Comparison of ENCODE assay signal across 23 cellular contexts in the genomic region with DNA sequence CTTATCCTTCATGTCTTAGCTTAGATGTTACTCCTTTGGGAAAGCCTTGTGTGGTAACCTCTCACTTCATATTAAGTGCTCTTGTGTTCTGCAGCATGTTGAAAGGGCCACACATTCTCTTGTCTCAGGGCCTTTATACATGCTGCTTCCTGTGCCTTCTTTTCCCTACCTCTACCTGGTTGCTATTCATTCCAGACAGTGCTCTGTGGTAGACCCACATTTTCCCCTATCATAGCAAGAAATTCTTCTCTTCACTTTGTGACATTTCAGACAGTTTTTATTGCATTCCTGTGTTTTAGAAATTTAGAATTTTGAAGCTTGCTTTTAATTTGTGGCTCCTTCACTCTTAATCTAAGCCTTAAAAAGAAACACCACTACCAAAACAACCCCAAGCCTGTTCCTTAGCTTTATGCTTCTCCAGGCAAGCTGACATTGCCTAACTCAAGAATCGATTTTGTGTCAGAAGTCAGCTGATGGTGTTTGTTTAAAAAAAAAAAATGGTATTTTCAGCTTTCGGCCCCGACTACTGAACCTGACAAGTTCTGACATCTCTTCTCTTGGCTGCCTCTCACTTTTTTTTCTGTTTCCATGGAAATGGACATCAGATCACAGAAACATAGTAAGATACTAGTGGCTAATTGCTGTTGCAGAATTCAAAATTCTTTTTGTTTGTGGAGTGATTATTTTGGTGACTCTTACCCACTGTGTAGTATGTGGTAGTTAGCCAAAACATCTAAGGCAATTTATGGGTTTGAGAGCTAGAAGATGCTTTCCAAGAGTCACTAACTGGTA.
DNase-seq lines count a peak whose midpoint lies in the region; ATAC-seq and TF ChIP-seq lines count a peak whose summit lies in the region.
"Had no signal": no experiment of that assay in that cellular context is flagged by ENCODE, and none has a peak within 500 bp of the region (broad histone marks: within the 10 kb centered on the region; RNA-seq: fewer than 3 reads in every experiment).

No MANE protein-coding gene starts in this region.

- H3K27me3 Mint-ChIP-seq in nephron progenitor cell (ENCODE audit: low read depth, poor library complexity) = peaks cover 4% of the 10 kb centered on the region
- H3K27me3 Mint-ChIP-seq: activated CD4-positive, alpha-beta T cell treated with anti-CD3 and anti-CD28 coated beads, Interleukin-2, amount 10 ng/mL, durations not matched to agents 7 days and 5 days; naive B cell had no signal

- no peaks in the 10 kb centered on the region for H3K4me1 Mint-ChIP-seq in nephron progenitor cell
- H3K4me1 Mint-ChIP-seq: activated CD4-positive, alpha-beta T cell treated with anti-CD3 and anti-CD28 coated beads, Interleukin-2, amount 10 ng/mL, durations not matched to agents 7 days and 5 days; immature natural killer cell had no signal

- H3K36me3 Mint-ChIP-seq in nephron progenitor cell (ENCODE audit: low read depth) = peaks cover 22% of the 10 kb centered on the region

- H3K4me3 ChIP-seq in fibroblast of mammary gland (ENCODE audit: control insufficient read depth, low read depth, low read length) = no peak overlapping the region
- H3K4me3 ChIP-seq: BLaER1 treated with 17β-estradiol and CSF1 and Interleukin-3, amounts not matched to agents 10 nM and 100 nM; HAP-1; smooth muscle cell; stomach; upper lobe of right lung had no signal

- DNase-seq in GM04503 (ENCODE audit: low read depth) (peak; percentile 21), NCI-H446 (lab: John Stamatoyannopoulos, UW) (peak; percentile 60 to 69), fibroblast of mammary gland (ENCODE audit: low read depth) (peak; percentile 6), nephron progenitor cell (no peak), OCI-M1 (lab: John Stamatoyannopoulos, UW) (no peak), AG08396 (ENCODE audit: low spot score) (no peak)
- DNase-seq: activated CD4-positive, alpha-beta T cell treated with anti-CD3 and anti-CD28 coated beads, Interleukin-2, amount 10 ng/mL, durations not matched to agents 7 days and 5 days; activated effector memory CD4-positive, alpha-beta T cell treated with Interleukin-2 at 50 U/mL for 16 hours; DMS 273 treated with DMSO at 0.1 percent for 48 hours; GF-D8; immature natural killer cell; naive B cell; NCI-H187; NCI-H524; SHP77; stimulated activated CD4-positive, alpha-beta T cell treated with anti-CD3 and anti-CD28 coated beads, Interleukin-4, amount 100 ng/mL, for 1 hour; stomach; upper lobe of right lung had no signal

- no peak for ATAC-seq in HG03354 (IDR thresholded peaks at IDR 0.05; ENCODE audit: poor library complexity, severe bottlenecking, unreplicated experiment)
- no peak for ATAC-seq in GM21825 (IDR thresholded peaks at IDR 0.05; ENCODE audit: unreplicated experiment)
- ATAC-seq: upper lobe of right lung had no signal

- no peak overlapping the region for H3K4me3 Mint-ChIP-seq in nephron progenitor cell
- H3K4me3 Mint-ChIP-seq: activated CD4-positive, alpha-beta T cell treated with anti-CD3 and anti-CD28 coated beads, Interleukin-2, amount 10 ng/mL, durations not matched to agents 7 days and 5 days; immature natural killer cell; naive B cell had no signal

- TF ChIP-seq CTCF in fibroblast of mammary gland (conservative IDR thresholded peaks at IDR 0.05; ENCODE audit: control insufficient read depth, insufficient read depth, low read depth, low read length) = no peak
- TF ChIP-seq CTCF in nephron progenitor cell (IDR thresholded peaks at IDR 0.05) = no peak

- peaks cover 9% of the 10 kb centered on the region for H3K9me3 Mint-ChIP-seq in nephron progenitor cell

- peak overlapping the region; percentile 62 for H3K27ac Mint-ChIP-seq in nephron progenitor cell
- H3K27ac Mint-ChIP-seq: activated CD4-positive, alpha-beta T cell treated with anti-CD3 and anti-CD28 coated beads, Interleukin-2, amount 10 ng/mL, durations not matched to agents 7 days and 5 days; immature natural killer cell had no signal

Comparison
In these comparisons a context has a peak if more than half of its experiments do, and no peak if none do; other contexts are left out.
1. DNase-seq: peak in GM04503 (single experiment), NCI-H446 (2 of 2) and fibroblast of mammary gland (single experiment); none in nephron progenitor cell (single experiment), OCI-M1 (single experiment) and AG08396 (single experiment).